Comparison of ENCODE assay signal across 24 cellular contexts in the genomic region with DNA sequence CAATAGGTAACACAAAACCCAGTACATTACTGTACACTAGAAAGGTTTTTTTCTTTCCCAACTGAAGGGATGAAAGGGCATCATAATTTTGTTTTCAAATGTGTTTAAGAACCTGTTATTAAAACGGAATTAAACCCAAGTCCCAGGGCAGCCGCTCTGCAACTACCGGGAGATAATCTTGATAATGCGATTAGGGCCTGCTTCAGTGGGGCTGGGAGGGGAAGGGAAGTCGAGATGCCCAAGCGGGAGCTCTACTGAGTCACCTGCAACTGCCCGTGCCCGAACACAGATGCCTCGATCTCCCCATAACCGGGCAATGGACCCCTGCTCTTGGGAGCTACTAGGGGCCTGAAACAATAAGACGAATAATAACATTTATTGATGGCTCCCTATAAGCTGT.
A peak's percentile ranks its signal among the peaks of the same experiment; 100 is the strongest.
DNase-seq lines count a peak whose midpoint lies in the region; ATAC-seq and TF ChIP-seq lines count a peak whose summit lies in the region.
"Had no signal": no experiment of that assay in that cellular context is flagged by ENCODE, and none has a peak within 500 bp of the region (broad histone marks: within the 10 kb centered on the region; RNA-seq: fewer than 3 reads in every experiment).

No MANE protein-coding gene starts in this region.

- DNase-seq in A673 (ENCODE audit: low spot score) (peak; percentile 69), NCI-H82 treated with DMSO at 0.1 percent for 48 hours (lab: John Stamatoyannopoulos, UW; ENCODE audit: unreplicated experiment) (peak; percentile 77), endothelial cell (ENCODE audit: low spot score) (no peak), GM23338 (ENCODE audit: low spot score) (no peak), DMS53 treated with DMSO at 0.1 percent for 48 hours (lab: John Stamatoyannopoulos, UW; ENCODE audit: unreplicated experiment) (no peak)
- DNase-seq: CD4-positive, alpha-beta memory T cell; DND-41; H9; HFFc6; KBM-7; MV-4-11; NCI-H1105; NCI-H1436 treated with DMSO at 0.1 percent for 48 hours; NCI-H187 treated with DMSO at 0.1 percent for 48 hours; NCI-H345; NCI-H510A treated with DMSO at 0.1 percent for 48 hours; NCI-H774; Right ventricle myocardium superior; RPMI8226 had no signal

- no peak for ATAC-seq in HG03139 (IDR thresholded peaks at IDR 0.05; ENCODE audit: unreplicated experiment)
- no peak for ATAC-seq in GM23338
- ATAC-seq: A549 had no signal

- no peaks in the 10 kb centered on the region for H3K79me2 ChIP-seq in DOHH2 (ENCODE audit: control insufficient read depth, low read length)
- H3K79me2 ChIP-seq in GM23338 (replicated peaks; ENCODE audit: insufficient read depth): peaks cover 5% of the 10 kb centered on the region; the same call in 1 of the 2 replicates

- H3K27ac ChIP-seq in A673 (ENCODE audit: low read depth, low read length, poor library complexity, severe bottlenecking) (no peak overlapping the region), DOHH2 (ENCODE audit: low read depth, low read length) (no peak overlapping the region), GM23338 (ENCODE audit: low read depth) (no peak overlapping the region)
- H3K27ac ChIP-seq: A549, GM23248, SJSA1 had no signal

- H3K36me3 ChIP-seq in A673 (ENCODE audit: insufficient read depth, low read length, poor library complexity, severe bottlenecking) (no peaks in the 10 kb centered on the region), DOHH2 (ENCODE audit: control insufficient read depth, low read length) (no peaks in the 10 kb centered on the region), GM23338 (ENCODE audit: insufficient read depth) (no peaks in the 10 kb centered on the region)
- H3K36me3 ChIP-seq: SJSA1 had no signal

- H3K9me2 ChIP-seq in DOHH2 (replicated peaks; ENCODE audit: control insufficient read depth, low read length) (no peaks in the 10 kb centered on the region), GM23338 (ENCODE audit: insufficient read depth) (no peaks in the 10 kb centered on the region)

- peak overlapping the region; percentile 81 for H3K4me2 ChIP-seq in DOHH2 (ENCODE audit: low read length)
- H3K4me2 ChIP-seq in GM23338: no peak overlapping the region
- H3K4me2 ChIP-seq: A549 had no signal

- no peaks in the 10 kb centered on the region for H3K9me3 Mint-ChIP-seq in endothelial cell (ENCODE audit: unreplicated experiment)
- no peaks in the 10 kb centered on the region for H3K9me3 Mint-ChIP-seq in GM23338
- H3K9me3 Mint-ChIP-seq: H9 had no signal

- no TSS peak for BruUV-seq in A673 (replicated peaks; lab: Mats Ljungman, UMichigan)

- H3K27me3 ChIP-seq in A673 (replicated peaks; ENCODE audit: insufficient read depth, low read depth, low read length, poor library complexity) (no peaks in the 10 kb centered on the region), DOHH2 (ENCODE audit: control insufficient read depth, low read length) (no peaks in the 10 kb centered on the region), GM23338 (ENCODE audit: insufficient read depth) (no peaks in the 10 kb centered on the region)
- H3K27me3 ChIP-seq: SJSA1 had no signal

- H3K4me3 ChIP-seq in A673 (ENCODE audit: low read depth, low read length, poor library complexity, severe bottlenecking): no peak overlapping the region
- H3K4me3 ChIP-seq in DOHH2 (ENCODE audit: low read length): no peak overlapping the region
- no peak overlapping the region for H3K4me3 ChIP-seq in GM23338
- H3K4me3 ChIP-seq: A549, SJSA1 had no signal

- H3K4me1 Mint-ChIP-seq in endothelial cell (ENCODE audit: unreplicated experiment): peaks cover 12% of the 10 kb centered on the region
- peaks cover 16% of the 10 kb centered on the region for H3K4me1 Mint-ChIP-seq in GM23338
- H3K4me1 Mint-ChIP-seq: CD4-positive, alpha-beta memory T cell had no signal

- no peaks in the 10 kb centered on the region for H3K9me3 ChIP-seq in A673 (ENCODE audit: low read depth, low read length, poor library complexity, severe bottlenecking)
- no peaks in the 10 kb centered on the region for H3K9me3 ChIP-seq in DOHH2 (ENCODE audit: control insufficient read depth, insufficient read depth, low read length)
- H3K9me3 ChIP-seq: A549, SJSA1 had no signal

- no peak overlapping the region for H2AFZ ChIP-seq in GM23338

- H4K20me1 ChIP-seq in DOHH2 (ENCODE audit: control insufficient read depth, insufficient read depth, low read depth, low read length): no peaks in the 10 kb centered on the region
- no peaks in the 10 kb centered on the region for H4K20me1 ChIP-seq in GM23338 (replicated peaks; ENCODE audit: insufficient read depth)

- H3K27me3 Mint-ChIP-seq in endothelial cell (ENCODE audit: unreplicated experiment): peaks cover 6% of the 10 kb centered on the region
- H3K27me3 Mint-ChIP-seq in GM23338 (ENCODE audit: insufficient read depth, low read depth, poor library complexity): no peaks in the 10 kb centered on the region

- POLR2A ChIA-PET in A673 (lab: Charles Lee; ENCODE audit: low non-redundant PET): no interaction called here

- no peak overlapping the region for H3K4me3 Mint-ChIP-seq in endothelial cell (ENCODE audit: unreplicated experiment)
- no peak overlapping the region for H3K4me3 Mint-ChIP-seq in GM23338
- H3K4me3 Mint-ChIP-seq: CD4-positive, alpha-beta memory T cell; H9; HFFc6 had no signal

- CTCF ChIA-PET in A673 (lab: Charles Lee): no interaction called here

- H3K27ac Mint-ChIP-seq in endothelial cell (ENCODE audit: unreplicated experiment) (peak overlapping the region; percentile 77), GM23338 (no peak overlapping the region)
- H3K27ac Mint-ChIP-seq: CD4-positive, alpha-beta memory T cell; H9; HFFc6 had no signal

- peaks cover 3% of the 10 kb centered on the region for H3F3A ChIP-seq in DOHH2 (ENCODE audit: control insufficient read depth, insufficient read depth)
- H3F3A ChIP-seq in GM23338 (replicated peaks; ENCODE audit: low read depth): 0 out of 2 replicates have a peak, but pooled peaks cover 4% of the 10 kb centered on the region

- no peaks in the 10 kb centered on the region for H3K36me3 Mint-ChIP-seq in endothelial cell (ENCODE audit: low read depth, unreplicated experiment)
- no peaks in the 10 kb centered on the region for H3K36me3 Mint-ChIP-seq in GM23338 (ENCODE audit: low read depth)
- H3K36me3 Mint-ChIP-seq: CD4-positive, alpha-beta memory T cell had no signal

- intact Hi-C loops in A673 (cut with micrococcal nuclease; ENCODE audit: unreplicated experiment): no loop called here

- H3K4me1 ChIP-seq in A673 (ENCODE audit: insufficient read depth, low read length, poor library complexity, severe bottlenecking) (peaks cover 20% of the 10 kb centered on the region), DOHH2 (ENCODE audit: control insufficient read depth, low read length) (peaks cover 52% of the 10 kb centered on the region), GM23338 (ENCODE audit: insufficient read depth) (peaks cover 21% of the 10 kb centered on the region)
- H3K4me1 ChIP-seq: A549, SJSA1 had no signal

- TF ChIP-seq CTCF in A673 (conservative IDR thresholded peaks at IDR 0.05; ENCODE audit: low read depth, low read length): no peak
- no peak for TF ChIP-seq CTCF in DOHH2 (IDR thresholded peaks at IDR 0.05; ENCODE audit: low read depth, low read length, poor library complexity, severe bottlenecking)
- no peak for TF ChIP-seq CTCF in endothelial cell (IDR thresholded peaks at IDR 0.05; ENCODE audit: unreplicated experiment)
- no peak for TF ChIP-seq CTCF in GM23338 (conservative IDR thresholded peaks at IDR 0.05; ENCODE audit: low read depth in 2 of 2)

TF ChIP-seq in GM23338, 12 proteins besides CTCF, POLR2A, EP300 and RAD21 (continues in another document):
- TF ChIP-seq ZNF331 (CRISPR knock-in tag; IDR thresholded peaks at IDR 0.05; ENCODE audit: low read depth) (no peak), NANOG (IDR thresholded peaks at IDR 0.05; ENCODE audit: borderline replicate concordance) (no peak), CREB1 (CRISPR knock-in tag; IDR thresholded peaks at IDR 0.05; ENCODE audit: low read depth) (no peak)

Comparison
In these comparisons a context has a peak if more than half of its experiments do, and no peak if none do; other contexts are left out.
1. DNase-seq: peak in A673 (single experiment) and NCI-H82 treated with DMSO at 0.1 percent for 48 hours (single experiment); none in endothelial cell (single experiment), GM23338 (single experiment) and DMS53 treated with DMSO at 0.1 percent for 48 hours (single experiment).